ENCODE assay signal across 1 cellular context in the genomic region with DNA sequence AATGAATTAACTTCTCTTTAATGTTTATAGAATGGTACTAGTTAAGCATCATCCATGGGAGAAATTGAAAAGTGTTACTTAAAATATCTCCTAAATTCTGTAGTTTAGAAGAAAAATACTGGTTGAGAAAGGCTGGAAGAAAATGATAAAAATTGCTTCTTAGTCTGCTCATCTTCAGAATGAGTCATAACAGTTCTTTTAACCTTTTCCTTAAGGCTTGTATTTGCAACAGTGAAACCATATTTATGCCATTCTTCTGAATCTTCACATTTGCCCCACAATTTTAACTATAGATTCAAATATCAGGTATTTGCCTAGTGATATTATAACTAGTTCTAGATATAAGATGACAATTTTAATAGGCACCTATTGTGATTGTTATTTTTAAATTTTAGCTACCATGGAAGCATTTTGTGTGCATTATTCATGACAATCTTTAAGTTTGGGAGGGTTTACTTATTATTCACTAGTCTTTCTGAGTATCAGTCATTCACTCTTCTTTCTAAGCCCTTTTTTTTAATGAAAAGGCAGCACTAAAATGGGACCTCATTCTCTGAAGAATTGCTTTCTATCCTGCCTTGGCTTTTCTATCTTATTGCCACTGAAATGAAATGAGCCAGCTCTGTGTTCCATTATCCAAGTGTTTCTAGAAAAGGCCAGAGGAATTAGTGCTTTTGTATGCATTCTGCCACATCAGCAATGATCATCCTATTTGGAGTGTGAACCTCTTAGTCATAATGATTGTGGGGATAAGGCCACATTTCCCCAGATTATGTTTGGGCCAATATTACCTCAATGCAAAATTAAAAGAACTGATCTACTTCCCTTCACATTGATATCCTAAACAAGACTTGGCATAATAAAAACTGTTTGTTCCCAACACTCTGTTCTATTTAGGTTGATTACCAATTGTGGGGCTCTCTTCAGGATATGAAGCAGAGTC.
TF ChIP-seq lines count a peak whose summit lies in the region.

No MANE protein-coding gene starts in this region.

TF ChIP-seq in neural cell, 6 proteins besides CTCF, POLR2A, EP300 and RAD21 (continued from another document):
- TF ChIP-seq, protein P1, sequence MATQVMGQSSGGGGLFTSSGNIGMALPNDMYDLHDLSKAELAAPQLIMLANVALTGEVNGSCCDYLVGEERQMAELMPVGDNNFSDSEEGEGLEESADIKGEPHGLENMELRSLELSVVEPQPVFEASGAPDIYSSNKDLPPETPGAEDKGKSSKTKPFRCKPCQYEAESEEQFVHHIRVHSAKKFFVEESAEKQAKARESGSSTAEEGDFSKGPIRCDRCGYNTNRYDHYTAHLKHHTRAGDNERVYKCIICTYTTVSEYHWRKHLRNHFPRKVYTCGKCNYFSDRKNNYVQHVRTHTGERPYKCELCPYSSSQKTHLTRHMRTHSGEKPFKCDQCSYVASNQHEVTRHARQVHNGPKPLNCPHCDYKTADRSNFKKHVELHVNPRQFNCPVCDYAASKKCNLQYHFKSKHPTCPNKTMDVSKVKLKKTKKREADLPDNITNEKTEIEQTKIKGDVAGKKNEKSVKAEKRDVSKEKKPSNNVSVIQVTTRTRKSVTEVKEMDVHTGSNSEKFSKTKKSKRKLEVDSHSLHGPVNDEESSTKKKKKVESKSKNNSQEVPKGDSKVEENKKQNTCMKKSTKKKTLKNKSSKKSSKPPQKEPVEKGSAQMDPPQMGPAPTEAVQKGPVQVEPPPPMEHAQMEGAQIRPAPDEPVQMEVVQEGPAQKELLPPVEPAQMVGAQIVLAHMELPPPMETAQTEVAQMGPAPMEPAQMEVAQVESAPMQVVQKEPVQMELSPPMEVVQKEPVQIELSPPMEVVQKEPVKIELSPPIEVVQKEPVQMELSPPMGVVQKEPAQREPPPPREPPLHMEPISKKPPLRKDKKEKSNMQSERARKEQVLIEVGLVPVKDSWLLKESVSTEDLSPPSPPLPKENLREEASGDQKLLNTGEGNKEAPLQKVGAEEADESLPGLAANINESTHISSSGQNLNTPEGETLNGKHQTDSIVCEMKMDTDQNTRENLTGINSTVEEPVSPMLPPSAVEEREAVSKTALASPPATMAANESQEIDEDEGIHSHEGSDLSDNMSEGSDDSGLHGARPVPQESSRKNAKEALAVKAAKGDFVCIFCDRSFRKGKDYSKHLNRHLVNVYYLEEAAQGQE (IDR thresholded peaks at IDR 0.05; ENCODE audit: borderline replicate concordance) = no peak
- TF ChIP-seq EZH2 (IDR thresholded peaks at IDR 0.05; ENCODE audit: borderline replicate concordance, insufficient read depth, low read length, poor library complexity, severe bottlenecking) (no peak), MXI1 (conservative IDR thresholded peaks at IDR 0.05; ENCODE audit: poor library complexity, severe bottlenecking) (no peak)
